21 cellular contexts compared by ENCODE assay signal in the genomic region with DNA sequence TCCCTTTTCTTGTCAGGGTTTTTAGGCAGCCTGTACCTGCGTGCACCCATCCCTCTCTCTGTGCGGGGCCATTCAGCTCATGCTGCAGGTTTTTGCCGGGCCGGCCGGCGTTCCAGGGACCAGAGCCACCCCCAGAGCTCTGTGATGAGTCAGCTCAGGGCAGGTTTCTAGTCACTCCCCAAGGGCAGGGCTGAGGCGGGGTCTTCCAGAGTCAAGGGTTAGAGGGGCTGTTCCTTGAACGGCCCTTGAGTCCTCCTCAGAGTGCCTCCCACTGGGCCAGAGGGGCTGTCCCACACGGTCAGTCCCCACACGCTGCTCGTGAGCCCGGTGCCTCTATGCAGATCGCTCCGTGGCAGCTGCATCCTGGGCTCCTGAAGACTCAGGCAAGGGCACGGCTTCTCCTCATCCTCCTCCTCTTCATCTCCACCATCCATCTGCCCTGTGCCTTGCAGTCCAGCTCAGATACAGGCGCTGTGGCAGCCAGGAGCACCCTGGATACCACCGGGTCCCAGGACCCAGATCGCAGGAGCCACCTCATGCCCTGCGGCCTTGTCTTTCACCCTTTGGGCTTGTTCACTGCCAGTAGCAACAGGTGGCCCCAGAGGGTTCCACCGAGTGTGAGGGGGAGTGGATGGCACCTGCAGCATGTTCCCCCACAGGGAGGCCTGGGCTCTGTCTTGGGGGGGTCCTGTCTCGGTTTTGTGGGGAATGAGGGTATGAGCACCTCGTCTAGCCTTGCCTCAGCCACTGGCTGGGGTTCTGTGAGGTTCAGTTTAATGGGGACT. TPM values are rescaled to one million over a fixed set of nuclear protein-coding genes. Genes with fewer than 3 reads are reported as not detected.
A peak's percentile ranks its signal among the peaks of the same experiment; 100 is the strongest.
DNase-seq lines count a peak whose midpoint lies in the region; ATAC-seq and TF ChIP-seq lines count a peak whose summit lies in the region.
"Had no signal": no experiment of that assay in that cellular context is flagged by ENCODE, and none has a peak within 500 bp of the region (broad histone marks: within the 10 kb centered on the region; RNA-seq: fewer than 3 reads in every experiment).

No MANE protein-coding gene starts in this region.

- peak overlapping the region in 1 of 2 experiments; percentile 23 for H2BK12ac ChIP-seq in mesenchymal stem cell (ENCODE audit: low read length in 2 of 2)

- H3K9me3 Mint-ChIP-seq in activated naive CD4-positive, alpha-beta T cell treated with anti-CD3 and anti-CD28 coated beads, Interleukin-2, amount 10 ng/mL, durations not matched to agents 7 days and 5 days: no peaks in the 10 kb centered on the region
- no peaks in the 10 kb centered on the region for H3K9me3 Mint-ChIP-seq in endodermal cell

- TF ChIP-seq EP300 in tibial nerve (IDR thresholded peaks at IDR 0.05): no peak

- H3K4me3 ChIP-seq in endodermal cell (ENCODE audit: low read length): no peak overlapping the region
- no peak overlapping the region for H3K4me3 ChIP-seq in mesenchymal stem cell (ENCODE audit: insufficient read depth in 1 of 2, low read depth in 1 of 2, low read length in 2 of 2)
- no peak overlapping the region for H3K4me3 ChIP-seq in tibial nerve
- H3K4me3 ChIP-seq: GM12878, smooth muscle cell had no signal

- H3K36me3 ChIP-seq in endodermal cell (ENCODE audit: control insufficient read depth, insufficient read depth, low read length): peaks cover 44% of the 10 kb centered on the region
- peaks cover 28 to 64% of the 10 kb centered on the region in 2 experiments for H3K36me3 ChIP-seq in mesenchymal stem cell (ENCODE audit: control insufficient read depth in 1 of 2, insufficient read depth in 2 of 2, low read depth in 1 of 2, low read length in 2 of 2)
- peaks cover 0 to 35% (median 0%) of the 10 kb centered on the region in 3 donors for H3K36me3 ChIP-seq in tibial nerve

- no peak overlapping the region for H4K8ac ChIP-seq in mesenchymal stem cell (ENCODE audit: low read length)

- H3K27ac ChIP-seq in endodermal cell (ENCODE audit: low read depth, low read length) (peak overlapping the region; percentile 85), mesenchymal stem cell (ENCODE audit: low read length, poor library complexity, severe bottlenecking) (no peak overlapping the region), tibial nerve (peak overlapping the region in 3 of 4 donors; percentile 41 to 83 (median 78))
- H3K27ac ChIP-seq: C4-2B had no signal

- no peak overlapping the region for H3K23ac ChIP-seq in mesenchymal stem cell (ENCODE audit: low read length in 2 of 2)

- TF ChIP-seq POLR2A in tibial nerve (IDR thresholded peaks at IDR 0.05): no peak

- H3K9me3 ChIP-seq in endodermal cell (ENCODE audit: control insufficient read depth, low read length) (no peaks in the 10 kb centered on the region), mesenchymal stem cell (ENCODE audit: control insufficient read depth, low read length) (no peaks in the 10 kb centered on the region), tibial nerve (no peaks in the 10 kb centered on the region)
- H3K9me3 ChIP-seq: SK-N-SH had no signal

- H3K9ac ChIP-seq in endodermal cell (ENCODE audit: extremely low read depth, low read length, poor library complexity, severe bottlenecking) (no peak overlapping the region), mesenchymal stem cell (ENCODE audit: low read length) (no peak overlapping the region)
- H3K9ac ChIP-seq: SK-N-SH had no signal

- H3K4me3 Mint-ChIP-seq in activated naive CD4-positive, alpha-beta T cell treated with anti-CD3 and anti-CD28 coated beads, Interleukin-2, amount 10 ng/mL, durations not matched to agents 7 days and 5 days: no peak overlapping the region
- H3K4me3 Mint-ChIP-seq in endodermal cell: no peak overlapping the region

- no peak overlapping the region for H2AK5ac ChIP-seq in mesenchymal stem cell (ENCODE audit: low read length, severe bottlenecking)

- H2BK15ac ChIP-seq in mesenchymal stem cell (ENCODE audit: low read depth, poor library complexity, severe bottlenecking): no peak overlapping the region

- H3K4me2 ChIP-seq in mesenchymal stem cell (ENCODE audit: low read length, poor library complexity, severe bottlenecking): no peak overlapping the region
- H3K4me2 ChIP-seq: SK-N-SH had no signal

- no peak overlapping the region for H3K4ac ChIP-seq in mesenchymal stem cell (ENCODE audit: low read depth in 1 of 2, low read length in 2 of 2)

- no peak overlapping the region for H3K18ac ChIP-seq in mesenchymal stem cell (ENCODE audit: low read depth in 1 of 2, low read length in 2 of 2)

- no peak overlapping the region for H2BK120ac ChIP-seq in mesenchymal stem cell (ENCODE audit: low read depth, low read length)

- H2BK5ac ChIP-seq in mesenchymal stem cell (ENCODE audit: low read depth, low read length, poor library complexity, severe bottlenecking): no peak overlapping the region

- H3K27ac Mint-ChIP-seq in activated naive CD4-positive, alpha-beta T cell treated with anti-CD3 and anti-CD28 coated beads, Interleukin-2, amount 10 ng/mL, durations not matched to agents 7 days and 5 days: peak overlapping the region; percentile 37
- H3K27ac Mint-ChIP-seq in endodermal cell: peak overlapping the region; percentile 64

- no peaks in the 10 kb centered on the region for H3K4me1 ChIP-seq in endodermal cell (ENCODE audit: control insufficient read depth, insufficient read depth, low read length)
- H3K4me1 ChIP-seq in mesenchymal stem cell (ENCODE audit: control insufficient read depth, insufficient read depth, low read depth, low read length): peaks cover 53% of the 10 kb centered on the region
- H3K4me1 ChIP-seq in tibial nerve: peaks cover 0 to 67% (median 28%) of the 10 kb centered on the region in 4 donors

- H3K4me1 Mint-ChIP-seq in activated naive CD4-positive, alpha-beta T cell treated with anti-CD3 and anti-CD28 coated beads, Interleukin-2, amount 10 ng/mL, durations not matched to agents 7 days and 5 days: no peaks in the 10 kb centered on the region
- peaks cover 4% of the 10 kb centered on the region for H3K4me1 Mint-ChIP-seq in endodermal cell

- H3K79me1 ChIP-seq in mesenchymal stem cell (replicated peaks; ENCODE audit: low read length, poor library complexity, severe bottlenecking): peaks cover 39% of the 10 kb centered on the region

- DNase-seq in activated naive CD4-positive, alpha-beta T cell treated with anti-CD3 and anti-CD28 coated beads, Interleukin-2, amount 10 ng/mL, durations not matched to agents 7 days and 5 days: no peak
- no peak for DNase-seq in activated naive CD4-positive, alpha-beta T cell (lab: John Stamatoyannopoulos, UW)
- no peak for DNase-seq in endodermal cell
- no peak for DNase-seq in mesenchymal stem cell
- DNase-seq in tibial nerve (ENCODE audit: low spot score in 2 of 2): no peak
- DNase-seq in ecto neural progenitor cell (ENCODE audit: low spot score): no peak
- no peak for DNase-seq in Ammon's horn (ENCODE audit: low spot score)
- DNase-seq: 8988T; activated CD4-positive, alpha-beta T cell treated with anti-CD3 and anti-CD28 coated beads for 4 hours; activated naive CD4-positive, alpha-beta T cell treated with Interleukin-2 at 50 U/mL for 16 hours; cortex of kidney; GF-D8; NCI-H1417 treated with DMSO at 0.1 percent for 48 hours; NCI-H2171; NCI-H526 treated with DMSO at 0.1 percent for 48 hours; SK-N-SH; stimulated activated CD4-positive, alpha-beta T cell treated with anti-CD3 and anti-CD28 coated beads, Interleukin-4, amount 100 ng/mL, for 4 hours had no signal

- H4K91ac ChIP-seq in mesenchymal stem cell (ENCODE audit: low read length): peak overlapping the region; percentile 91

- TF ChIP-seq CTCF in endodermal cell (conservative IDR thresholded peaks at IDR 0.05): no peak
- no peak for TF ChIP-seq CTCF in tibial nerve (IDR thresholded peaks at IDR 0.05)

- CTCF ChIA-PET in activated naive CD4-positive, alpha-beta T cell treated with anti-CD3 and anti-CD28 coated beads, Interleukin-2, amount 10 ng/mL, durations not matched to agents 7 days and 5 days (lab: Charles Lee): interaction anchor here (1.2 to 14.6 kb wide), 4 partner anchors 9 to 183 kb away, joined by 4 to 231 read pairs (median 5); no protein-coding TSS in a partner anchor

- no peak overlapping the region for H2AFZ ChIP-seq in mesenchymal stem cell (ENCODE audit: low read depth, low read length)

- 89 to 93% methylated on average over 15 to 22 of the region's 22 CpGs for WGBS in endodermal cell (ENCODE audit: insufficient coverage in 1 of 2, insufficient read length in 1 of 2), 2 experiments
- WGBS in mesenchymal stem cell: 79% methylated on average over 22 of the region's 22 CpGs
- 88 to 92% methylated on average over 17 to 19 of the region's 22 CpGs for WGBS in tibial nerve, 2 donors

- no peaks in the 10 kb centered on the region for H3K27me3 ChIP-seq in endodermal cell (ENCODE audit: control insufficient read depth, insufficient read depth, low read length, poor library complexity, severe bottlenecking)
- H3K27me3 ChIP-seq in mesenchymal stem cell (ENCODE audit: control insufficient read depth in 1 of 2, insufficient read depth in 1 of 2, low read length in 2 of 2): no peaks in the 10 kb centered on the region
- no peaks in the 10 kb centered on the region for H3K27me3 ChIP-seq in tibial nerve

- no peak overlapping the region for H3K14ac ChIP-seq in mesenchymal stem cell (ENCODE audit: low read length in 2 of 2)

- no peak for ATAC-seq in HG02852 (IDR thresholded peaks at IDR 0.05; ENCODE audit: unreplicated experiment)
- ATAC-seq: GM12878 had no signal

- peaks cover 11% of the 10 kb centered on the region for H3K36me3 Mint-ChIP-seq in activated naive CD4-positive, alpha-beta T cell treated with anti-CD3 and anti-CD28 coated beads, Interleukin-2, amount 10 ng/mL, durations not matched to agents 7 days and 5 days
- peaks cover 40% of the 10 kb centered on the region for H3K36me3 Mint-ChIP-seq in endodermal cell (ENCODE audit: low read depth)

- H3K27me3 Mint-ChIP-seq in activated naive CD4-positive, alpha-beta T cell treated with anti-CD3 and anti-CD28 coated beads, Interleukin-2, amount 10 ng/mL, durations not matched to agents 7 days and 5 days: no peaks in the 10 kb centered on the region
- H3K27me3 Mint-ChIP-seq in endodermal cell (ENCODE audit: insufficient read depth): no peaks in the 10 kb centered on the region

RNA-seq across cellular contexts. Expression of a gene that starts 17.4 kb away (rescaled TPM):
- 10 to 100 TPM; 38.0 to 48.9 TPM for total RNA-seq in endodermal cell
- polyA plus RNA-seq in endodermal cell (2013, experiment 1 of 2): 27.9 TPM
- 24.0 TPM for polyA plus RNA-seq in endodermal cell (2013, experiment 2 of 2)
- 14.7 TPM for polyA plus RNA-seq in mesenchymal stem cell (2013, experiment 1 of 2)
- polyA plus RNA-seq in mesenchymal stem cell (2013, experiment 2 of 2): 15.1 TPM
- 10 to 100 TPM in 2 of 4 donors, 1 to 10 TPM in 2; 3.7 to 19.8 (median 13.3) TPM for total RNA-seq in tibial nerve

RNA-seq across cellular contexts. Expression of a gene that starts 36.5 kb away (rescaled TPM):
- total RNA-seq in endodermal cell (1 to 10 TPM; 1.6 to 2.3 TPM), tibial nerve (10 to 100 TPM; 32.7 to 87.3 (median 56.2) TPM)
- 0.36 TPM for polyA plus RNA-seq in endodermal cell (2013, experiment 1 of 2)
- polyA plus RNA-seq in endodermal cell (2013, experiment 2 of 2): 0.54 TPM
- polyA plus RNA-seq in mesenchymal stem cell (2013, experiment 1 of 2): 0.40 TPM
- 0.14 TPM for polyA plus RNA-seq in mesenchymal stem cell (2013, experiment 2 of 2)

Comparison
In these comparisons a context has a peak if more than half of its experiments do, and no peak if none do; other contexts are left out.
1. RNA of a gene that starts 36.5 kb away (total RNA-seq): 32.7 to 87.3 TPM in tibial nerve; 1.6 to 2.3 TPM in endodermal cell; every median in the first group is over 10 times any median in the second.